ENCODE assay signal across 8 cellular contexts in the genomic region with DNA sequence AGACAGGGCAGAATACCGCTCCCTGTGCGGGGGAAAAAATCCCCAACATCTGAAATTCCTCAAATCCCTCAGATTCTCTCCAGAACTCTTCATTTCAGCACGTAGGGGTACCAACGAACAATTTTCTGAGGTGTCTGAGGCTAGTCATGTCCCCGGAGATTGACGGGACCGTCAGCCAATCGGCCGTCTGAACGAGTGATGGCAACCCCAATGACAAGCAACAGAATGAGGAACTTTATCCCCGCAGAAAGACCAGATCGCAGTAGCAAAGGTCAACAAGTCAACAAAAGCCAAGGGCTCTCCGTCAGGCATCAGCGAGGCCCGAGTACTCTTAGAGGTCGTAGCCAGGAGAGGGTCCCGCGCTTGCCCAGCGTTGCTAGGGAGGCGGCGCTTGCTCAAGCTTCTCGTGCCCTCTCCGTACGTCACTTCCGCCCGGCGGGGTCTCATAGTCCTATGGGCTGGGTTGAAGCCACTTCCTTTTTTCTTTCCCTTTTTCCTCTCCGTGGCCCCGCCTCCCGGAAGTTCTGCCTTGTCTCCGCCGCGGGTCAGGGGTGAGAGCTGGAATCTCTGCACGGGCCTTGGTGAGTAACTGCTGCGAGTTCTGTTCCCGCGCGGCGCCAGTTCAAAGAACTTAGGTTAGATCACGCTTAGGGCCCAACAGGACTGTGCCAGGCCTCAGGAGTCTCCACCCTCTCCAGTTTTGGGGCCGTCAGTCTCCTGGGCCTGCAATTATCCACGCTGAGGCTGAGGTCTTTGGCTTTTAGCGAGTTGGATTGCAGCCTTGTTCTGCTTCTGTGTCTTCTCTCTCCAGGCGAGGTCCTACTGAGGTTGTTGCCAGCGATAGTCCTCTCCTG.
DNase-seq lines count a peak whose midpoint lies in the region; ATAC-seq and TF ChIP-seq lines count a peak whose summit lies in the region.

TSS of gene RNF20 (plus strand) at position 520 of the 854 bp plus-strand sequence. CDS start 1,571 bp downstream, outside the sequence.

- H3K36me3 Mint-ChIP-seq in central memory CD8-positive, alpha-beta T cell (ENCODE audit: insufficient read depth): peaks cover 14% of the 10 kb centered on the region

- no peaks in the 10 kb centered on the region for H3K27me3 Mint-ChIP-seq in central memory CD8-positive, alpha-beta T cell

- DNase-seq in AG09309 (ENCODE audit: low read depth) (peak; percentile 90), NCI-H446 (lab: John Stamatoyannopoulos, UW) (peak; percentile 95 to 96), iris pigment epithelial cell (ENCODE audit: low read depth) (peak; percentile 99)
- DNase-seq in activated CD4-positive, CD25-positive, alpha-beta regulatory T cell treated with anti-CD3 and anti-CD28 coated beads, Interleukin-2, amount 50 U/mL, for 16 hours (ENCODE audit: low read depth, low spot score): peak; percentile 99
- peak; percentile 97 to 99 for DNase-seq in central memory CD8-positive, alpha-beta T cell (ENCODE audit: low spot score in 2 of 2)
- DNase-seq in stimulated activated CD4-positive, alpha-beta T cell treated with anti-CD3 and anti-CD28 coated beads, Interleukin-12 subunit alpha, Interleukin-12 subunit beta, amount 100 ng/mL, for 24 hours (ENCODE audit: low read depth in 2 of 2): peak; percentile 99

- H3K27ac Mint-ChIP-seq in central memory CD8-positive, alpha-beta T cell (ENCODE audit: low read depth): peak within 1 kb of the TSS; percentile 94

- H3K4me3 ChIP-seq in AG09309 (ENCODE audit: control insufficient read depth, low read depth, low read length): peak within 1 kb of the TSS; percentile 72

- peak within 1 kb of the TSS; percentile 89 for H3K4me3 Mint-ChIP-seq in central memory CD8-positive, alpha-beta T cell

- TF ChIP-seq CTCF in AG09309 (IDR thresholded peaks at IDR 0.05; ENCODE audit: control insufficient read depth, insufficient read depth, low read depth, low read length, missing control alignments): no peak

- ATAC-seq in GM19025 (IDR thresholded peaks at IDR 0.05; ENCODE audit: low read depth, unreplicated experiment): peak; percentile 97
- peak; percentile 98 for ATAC-seq in HG03342 (IDR thresholded peaks at IDR 0.05; ENCODE audit: unreplicated experiment)
- peak; percentile 94 for ATAC-seq in central memory CD8-positive, alpha-beta T cell (replicated peaks; ENCODE audit: extremely low read depth, poor library complexity, severe bottlenecking)

- peaks cover 13% of the 10 kb centered on the region for H3K4me1 Mint-ChIP-seq in central memory CD8-positive, alpha-beta T cell

- no peaks in the 10 kb centered on the region for H3K9me3 Mint-ChIP-seq in central memory CD8-positive, alpha-beta T cell

Comparison
In these comparisons a context has a peak if more than half of its experiments do, and no peak if none do; other contexts are left out.
1. Peak in every context shown above with its lines: DNase-seq, ATAC-seq and H3K4me3 ChIP-seq.